ENCODE assay signal across 8 cellular contexts in the genomic region with DNA sequence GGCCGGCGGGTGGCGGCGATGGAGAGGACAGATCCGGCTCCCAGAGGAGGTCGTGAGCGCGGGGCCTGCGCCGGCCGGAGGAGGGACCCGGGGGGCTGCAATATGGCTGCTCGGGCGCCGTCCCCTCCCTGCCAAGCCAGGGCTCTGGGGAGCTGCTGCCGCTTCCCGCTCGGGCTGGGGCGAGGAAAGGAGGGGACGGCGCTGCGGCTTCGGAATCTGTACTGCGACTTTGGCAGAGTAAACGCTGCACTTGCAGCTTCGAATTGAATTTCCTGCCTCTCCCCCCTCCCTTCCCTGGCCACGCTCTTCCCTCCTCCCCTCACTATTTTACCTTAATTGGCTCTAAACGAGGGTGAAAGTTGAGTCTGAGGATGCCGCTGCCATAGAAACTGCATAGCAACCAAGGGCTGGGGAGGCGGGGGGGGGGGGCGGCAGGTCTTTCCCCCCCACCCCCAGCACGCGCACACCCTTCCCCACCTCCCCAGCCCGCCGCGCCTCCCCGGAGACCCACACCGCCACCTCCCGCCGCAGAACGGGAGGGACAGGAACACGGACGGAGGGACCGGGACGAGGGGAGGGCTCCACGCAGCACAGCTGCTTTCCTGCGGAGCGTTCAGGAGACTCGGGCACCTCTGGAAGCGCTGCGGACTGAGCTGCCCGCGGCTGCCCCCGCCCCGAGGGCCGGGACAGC.
DNase-seq lines count a peak whose midpoint lies in the region; ATAC-seq, FAIRE-seq and TF ChIP-seq lines count a peak whose summit lies in the region.

No MANE protein-coding gene starts in this region.

- FAIRE-seq in G401.6 (lab: Jason Lieb, UNC) = peak; percentile 44

- peaks cover 3% of the 10 kb centered on the region for H3K36me3 Mint-ChIP-seq in T-helper 17 cell (ENCODE audit: low read depth)

- peak; percentile 50 for ATAC-seq in HG02678 (IDR thresholded peaks at IDR 0.05; ENCODE audit: unreplicated experiment)
- ATAC-seq in T-helper 17 cell = peak; percentile 87
- ATAC-seq in left colon = peak; percentile 37
- no peak for ATAC-seq in HG03442 (IDR thresholded peaks at IDR 0.05; ENCODE audit: unreplicated experiment)

- no peaks in the 10 kb centered on the region for H3K27me3 Mint-ChIP-seq in T-helper 17 cell

- peak overlapping the region; percentile 76 for H3K27ac Mint-ChIP-seq in T-helper 17 cell

- peak; percentile 20 to 32 (median 21) for DNase-seq in T-helper 17 cell
- peak in 1 of 2 donors; percentile 6 for DNase-seq in cardiac fibroblast (ENCODE audit: low read depth in 2 of 2)
- DNase-seq in left colon = no peak
- peak; percentile 15 for DNase-seq in stimulated activated CD4-positive, alpha-beta T cell treated with anti-CD3 and anti-CD28 coated beads, Interleukin-4, amount 100 ng/mL, for 24 hours
- DNase-seq in NCI-H2171 treated with DMSO at 0.1 percent for 48 hours (lab: John Stamatoyannopoulos, UW) = no peak

- peak overlapping the region; percentile 33 to 40 for H3K4me3 ChIP-seq in cardiac fibroblast (replicated peaks in 1 of 2; ENCODE audit: low read depth in 2 of 2, low read length in 2 of 2)

- H3K9me3 ChIP-seq in T-helper 17 cell (ENCODE audit: control insufficient read depth, low read length, poor library complexity, severe bottlenecking) = no peaks in the 10 kb centered on the region

- H3K4me1 Mint-ChIP-seq in T-helper 17 cell = peaks cover 24% of the 10 kb centered on the region

- intact Hi-C loops in left colon (cut with DNase I, micrococcal nuclease) = no loop called here

- TF ChIP-seq CTCF in cardiac fibroblast (IDR thresholded peaks at IDR 0.05; ENCODE audit: low read depth, low read length) = no peak

- H3K4me3 Mint-ChIP-seq in T-helper 17 cell = peak overlapping the region; percentile 97

Comparison
In these comparisons a context has a peak if more than half of its experiments do, and no peak if none do; other contexts are left out.
1. DNase-seq: peak in T-helper 17 cell (3 of 3) and stimulated activated CD4-positive, alpha-beta T cell treated with anti-CD3 and anti-CD28 coated beads, Interleukin-4, amount 100 ng/mL, for 24 hours (single experiment); none in left colon (0 of 2) and NCI-H2171 treated with DMSO at 0.1 percent for 48 hours (single experiment).